In the genomic region with DNA sequence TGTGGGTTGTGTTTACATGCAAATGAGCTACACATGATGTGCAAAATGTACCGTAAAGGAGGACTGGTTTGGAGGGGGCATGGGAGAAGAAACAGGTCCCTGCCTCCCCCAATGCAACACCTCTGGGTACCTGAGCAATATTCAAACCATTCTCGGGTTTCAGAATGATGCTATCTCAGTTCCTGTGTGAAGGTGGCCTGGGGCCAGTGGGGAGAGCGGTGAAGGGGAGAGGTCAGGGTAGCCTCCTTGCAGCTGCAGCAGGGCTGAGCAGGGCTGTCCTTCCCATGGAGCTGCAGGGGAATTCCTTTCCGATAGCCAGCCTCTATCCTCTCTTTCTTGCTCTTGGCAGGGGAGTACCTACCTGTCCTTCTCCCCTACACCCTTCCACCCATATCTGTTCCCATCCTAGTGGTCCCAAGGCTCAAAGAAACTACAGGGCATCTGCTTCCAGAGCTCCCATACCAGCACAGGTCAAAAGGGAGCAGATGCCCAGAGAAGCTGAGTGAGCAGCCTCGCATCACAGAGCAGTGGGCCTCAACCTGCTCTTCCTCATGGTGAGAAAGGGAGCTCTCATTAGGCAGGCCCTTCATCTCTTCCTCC, we compare ENCODE assay signal across 8 cellular contexts. TPM values are rescaled to one million over a fixed set of nuclear protein-coding genes. Genes with fewer than 3 reads are reported as not detected.
DNase-seq lines count a peak whose midpoint lies in the region; ATAC-seq, FAIRE-seq and TF ChIP-seq lines count a peak whose summit lies in the region.

No MANE protein-coding gene starts in this region.

- H4K20me1 ChIP-seq in H1 (replicated peaks in 1 of 2; ENCODE audit: control insufficient read depth in 1 of 2, insufficient read depth in 2 of 2, low read length in 2 of 2), result peaks cover 3 to 19% of the 10 kb centered on the region in 2 experiments

- WGBS in H1 (ENCODE audit: extremely low coverage in 1 of 2, insufficient coverage in 1 of 2, insufficient read length in 1 of 2, insufficient replicate concordance in 2 of 2, low coverage in 1 of 2, low lambda C conversion rate in 2 of 2, missing lambda C conversion rate in 1 of 2), 2 experiments, result 83% methylated on average over 5 of the region's 5 CpGs; no CpG with 5 or more reads in 1 of the 2 experiments
- WGBS in transverse colon (ENCODE audit: low coverage in 1 of 2), 2 donors, result 51 to 58% methylated on average over 2 to 5 of the region's 5 CpGs

- H3K79me1 ChIP-seq in H1 (ENCODE audit: low read depth, low read length), result peaks cover 20% of the 10 kb centered on the region

- in situ Hi-C loops in GM13976 (cut with MboI; ENCODE audit: low sequenced_read_pairs, unreplicated experiment) (no loop called here), transverse colon (cut with MboI; ENCODE audit: low pct_ligation_motif_present in 1 of 4, low pct_unique_long_range_greater_than_20kb in 1 of 4, low sequenced_read_pairs in 3 of 4) (no loop called here)

- peak; percentile 56 for ATAC-seq in GM21381 (IDR thresholded peaks at IDR 0.05; ENCODE audit: unreplicated experiment)
- ATAC-seq in HG03575 (IDR thresholded peaks at IDR 0.05; ENCODE audit: extremely low read depth, insufficient number of reproducible peaks, low FRiP score, unreplicated experiment), result peak; percentile 42

- H2BK5ac ChIP-seq in H1 (ENCODE audit: low read depth, low read length), result no peak overlapping the region

- no peak for TF ChIP-seq EP300 in H1 (IDR thresholded peaks at IDR 0.05; ENCODE audit: borderline replicate concordance in 1 of 2, low read depth in 2 of 2, low read length in 2 of 2)
- TF ChIP-seq EP300 in transverse colon (IDR thresholded peaks at IDR 0.05; ENCODE audit: low read depth), result no peak

- no peak overlapping the region for H2BK120ac ChIP-seq in H1 (replicated peaks; ENCODE audit: low read depth, low read length)

- no peaks in the 10 kb centered on the region for H3K27me3 ChIP-seq in H1 (replicated peaks in 1 of 4; ENCODE audit: control insufficient read depth in 3 of 4, extremely low read depth in 1 of 4, insufficient read depth in 3 of 4, low read length in 3 of 4)
- no peaks in the 10 kb centered on the region for H3K27me3 ChIP-seq in transverse colon

- no peak overlapping the region for H3K4ac ChIP-seq in H1 (replicated peaks; ENCODE audit: insufficient read length, low read depth, low read length)

- DNase-seq in GM13976 (ENCODE audit: low spot score) (peak; percentile 82), H1 (ENCODE audit: low read depth in 1 of 2, low spot score in 2 of 2) (no peak), transverse colon (peak; percentile 70), posterior vena cava (ENCODE audit: low spot score) (no peak), H4 (ENCODE audit: low spot score) (no peak), kidney (no peak)

- H3K36me3 ChIP-seq in H1 (ENCODE audit: control insufficient read depth in 2 of 4, insufficient read depth in 4 of 4, low read length in 3 of 4), result no peaks in the 10 kb centered on the region
- no peaks in the 10 kb centered on the region for H3K36me3 ChIP-seq in transverse colon
- peaks cover 0 to 7% of the 10 kb centered on the region in 2 donors for H3K36me3 ChIP-seq in kidney (ENCODE audit: control insufficient read depth in 1 of 2, insufficient read depth in 2 of 2, low read length in 2 of 2)

- H3K9me3 ChIP-seq in H1 (ENCODE audit: insufficient read depth in 2 of 2, low read depth in 1 of 2, low read length in 1 of 2), result no peaks in the 10 kb centered on the region
- H3K9me3 ChIP-seq in transverse colon, result no peaks in the 10 kb centered on the region
- no peaks in the 10 kb centered on the region for H3K9me3 ChIP-seq in kidney (ENCODE audit: control insufficient read depth in 1 of 2, low read length in 2 of 2)

- POLR2A ChIA-PET in H1 (lab: Charles Lee; ENCODE audit: partially characterized antibody), result interaction anchor here (1.0 to 16.1 kb wide), 6 partner anchors 8 to 105 kb away, joined by 3 to 166 read pairs (median 6); a partner anchor contains a TSS

- H4K8ac ChIP-seq in H1 (ENCODE audit: extremely low read depth, insufficient read depth, low read length), result no peak overlapping the region

- H3K27ac ChIP-seq in H1 (ENCODE audit: low read depth, low read length), result no peak overlapping the region
- H3K27ac ChIP-seq in transverse colon, result peak overlapping the region; percentile 69 to 100 (median 100)
- H3K27ac ChIP-seq in kidney (ENCODE audit: low read depth in 2 of 2, low read length in 2 of 2), result no peak overlapping the region

- H3K56ac ChIP-seq in H1 (replicated peaks; ENCODE audit: insufficient read length, low read depth, low read length), result no peak overlapping the region

- H3K4me1 ChIP-seq in H1 (replicated peaks in 1 of 4; ENCODE audit: control insufficient read depth in 3 of 4, insufficient read depth in 4 of 4, low read length in 3 of 4) (peaks cover 9 to 42% (median 27%) of the 10 kb centered on the region in 4 experiments), transverse colon (peaks cover 68 to 80% (median 74%) of the 10 kb centered on the region in 4 donors), kidney (ENCODE audit: control insufficient read depth in 1 of 2, insufficient read depth in 1 of 2, low read depth in 1 of 2, low read length in 2 of 2) (peaks cover 46 to 65% of the 10 kb centered on the region in 2 donors)

- TF ChIP-seq RAD21 in H1 (IDR thresholded peaks at IDR 0.05 in 1 of 2, conservative IDR thresholded peaks at IDR 0.05 in 1 of 2; ENCODE audit: low read depth in 2 of 2, low read length in 2 of 2), result no peak

- intact Hi-C loops in transverse colon (cut with DNase I; ENCODE audit: low total_unique reads), result no loop called here
- intact Hi-C loops in posterior vena cava (cut with DNase I), result loop anchor here (10.0 kb wide), 2 partner anchors 106 to 116 kb away; a partner anchor contains a TSS
- intact Hi-C loops in kidney (cut with DNase I), result no loop called here

- H3K23me2 ChIP-seq in H1 (ENCODE audit: low read depth, low read length), result no peaks in the 10 kb centered on the region; the same call in 1 of the 2 replicates

- no peak overlapping the region for H3K23ac ChIP-seq in H1 (ENCODE audit: insufficient read length)

- no peak overlapping the region for H4K5ac ChIP-seq in H1 (ENCODE audit: insufficient read length, low read depth, low read length)

- H4K91ac ChIP-seq in H1 (replicated peaks; ENCODE audit: insufficient read length, low read length), result no peak overlapping the region

- TF ChIP-seq POLR2A in H1 (IDR thresholded peaks at IDR 0.05; ENCODE audit: control extremely low read depth in 1 of 2, low read depth in 2 of 2, low read length in 2 of 2), result no peak
- no peak for TF ChIP-seq POLR2A in transverse colon (IDR thresholded peaks at IDR 0.05)

- peaks cover 0 to 71% of the 10 kb centered on the region in 2 experiments; a peak in 2 of 4 replicates for H3K79me2 ChIP-seq in H1 (ENCODE audit: control insufficient read depth in 1 of 2, insufficient read depth in 2 of 2, low read length in 2 of 2)

- no peak overlapping the region for H3K18ac ChIP-seq in H1 (ENCODE audit: extremely low read depth, low read length)

- FAIRE-seq in H1 (lab: Jason Lieb, UNC) (no peak), kidney (lab: Jason Lieb, UNC) (no peak)

- H2AK5ac ChIP-seq in H1 (ENCODE audit: low read depth, low read length), result no peak overlapping the region

- H2BK15ac ChIP-seq in H1 (ENCODE audit: low read length), result no peak overlapping the region; the same call in 1 of the 2 replicates

- TF ChIP-seq CTCF in GM13976 (IDR thresholded peaks at IDR 0.05; ENCODE audit: borderline replicate concordance, control extremely low read depth, extremely low read depth, insufficient read depth, missing control alignments) (no peak), H1 (IDR thresholded peaks at IDR 0.05; ENCODE audit: control extremely low read depth in 1 of 3, insufficient read depth in 1 of 3, low read depth in 1 of 3, low read length in 3 of 3) (no peak), transverse colon (IDR thresholded peaks at IDR 0.05) (no peak), kidney (IDR thresholded peaks at IDR 0.05; ENCODE audit: borderline replicate concordance, extremely low read depth, insufficient read depth) (no peak)

- H3K9ac ChIP-seq in H1 (replicated peaks in 1 of 4; ENCODE audit: extremely low read depth in 1 of 4, low read depth in 3 of 4, low read length in 3 of 4) (no peak overlapping the region), kidney (ENCODE audit: low read length in 2 of 2) (no peak overlapping the region)

- CTCF ChIA-PET in H1 (lab: Charles Lee; ENCODE audit: partially characterized antibody), result interaction anchor here (0.5 to 17.4 kb wide), 11 partner anchors 6 to 104 kb away, joined by 3 to 236 read pairs (median 4); a partner anchor contains a TSS

- no peak overlapping the region for H3K14ac ChIP-seq in H1 (ENCODE audit: insufficient read length)

- H2AFZ ChIP-seq in H1 (ENCODE audit: low read length), result no peak overlapping the region

- H3K4me3 ChIP-seq in H1 (ENCODE audit: extremely low read depth in 1 of 4, insufficient read depth in 2 of 4, low read depth in 3 of 4, low read length in 4 of 4) (no peak overlapping the region), transverse colon (no peak overlapping the region), kidney (ENCODE audit: low read length in 2 of 2) (no peak overlapping the region)

- peak overlapping the region; percentile 69 to 79; a peak in 2 of 4 replicates for H3K4me2 ChIP-seq in H1 (ENCODE audit: insufficient read depth in 1 of 2, low read depth in 2 of 2, low read length in 2 of 2)

- H2BK20ac ChIP-seq in H1 (ENCODE audit: low read length), result no peak overlapping the region

- peak overlapping the region; percentile 5; the same call in 1 of the 2 replicates for H2BK12ac ChIP-seq in H1 (ENCODE audit: low read depth, low read length)

TF ChIP-seq in H1, 55 proteins besides CTCF, POLR2A, EP300 and RAD21 (continues in another document):
- TF ChIP-seq CEBPB (IDR thresholded peaks at IDR 0.05; ENCODE audit: low read depth, low read length) (no peak), RXRA (IDR thresholded peaks at IDR 0.05; ENCODE audit: insufficient read depth, low read depth, low read length) (no peak), NANOG (IDR thresholded peaks at IDR 0.05; ENCODE audit: insufficient read depth, low read depth, low read length, poor library complexity, severe bottlenecking) (no peak)

RNA-seq across cellular contexts. Expression of a gene that starts 11.9 kb away (rescaled TPM):
- total RNA-seq in H1 (2021; fragmentation: NEBNext Ultra II Directional; extraction: Animal tissue kit (Norgen Biotek cat#: 25700)), result 17.3 and 19.5 TPM in 2 replicates
- polyA plus RNA-seq in H1 (2011; rRNA removed), result 20.3 and 44.4 TPM in 2 replicates
- 12.4 TPM for polyA plus RNA-seq in H1 (2011; cell fraction: cytosol; rRNA removed)
- polyA plus RNA-seq in H1 (2011; cell fraction: nucleus; rRNA removed), result 19.5 TPM
- polyA plus RNA-seq in H1 (2012, experiment 1 of 2), result 10.3 to 14.6 TPM (median 12.8 TPM) in 4 replicates
- 8.1 TPM for polyA plus RNA-seq in H1 (2012, experiment 2 of 2)
- 9.1 TPM for polyA plus RNA-seq in H1 (2013, experiment 1 of 2)
- 8.8 TPM for polyA plus RNA-seq in H1 (2013, experiment 2 of 2)
- 6.7 and 7.7 TPM in 2 replicates for polyA minus RNA-seq in H1 (2011; rRNA and poly(A)+ RNA removed)
- polyA minus RNA-seq in H1 (2011; cell fraction: cytosol; rRNA and poly(A)+ RNA removed), result 14.5 TPM
- 9.3 TPM for polyA minus RNA-seq in H1 (2011; cell fraction: nucleus; rRNA and poly(A)+ RNA removed)
- total RNA-seq in transverse colon, result 100 to 1,000 TPM in 1 of 4 donors, 10 to 100 TPM in 3; 26.1 to 200 (median 85.7) TPM
- 100 to 1,000 TPM in 1 of 2 donors, 10 to 100 TPM in 1; 77.5 to 102 TPM for total RNA-seq in posterior vena cava
- 3.9 and 7.9 TPM in 2 replicates for total RNA-seq in H4 (2014; rRNA removed; shearing (Covaris generic))
- 49.3 TPM for total RNA-seq in kidney
- polyA plus RNA-seq in kidney (ENCODE audit: insufficient read depth, low read depth, low replicate concordance), result 13.7 TPM

Comparison
In these comparisons a context has a peak if more than half of its experiments do, and no peak if none do; other contexts are left out.
1. DNase-seq: peak in GM13976 (single experiment) and transverse colon (single experiment); none in H1 (0 of 2), posterior vena cava (single experiment), H4 (single experiment) and kidney (single experiment).
2. H3K27ac ChIP-seq: peak in transverse colon (4 of 4); none in H1 (single experiment) and kidney (0 of 2).
3. intact Hi-C loops: an anchor here in posterior vena cava (10.0 kb wide); none called in transverse colon and kidney.